ENCODE assay signal across 8 cellular contexts in the genomic region with DNA sequence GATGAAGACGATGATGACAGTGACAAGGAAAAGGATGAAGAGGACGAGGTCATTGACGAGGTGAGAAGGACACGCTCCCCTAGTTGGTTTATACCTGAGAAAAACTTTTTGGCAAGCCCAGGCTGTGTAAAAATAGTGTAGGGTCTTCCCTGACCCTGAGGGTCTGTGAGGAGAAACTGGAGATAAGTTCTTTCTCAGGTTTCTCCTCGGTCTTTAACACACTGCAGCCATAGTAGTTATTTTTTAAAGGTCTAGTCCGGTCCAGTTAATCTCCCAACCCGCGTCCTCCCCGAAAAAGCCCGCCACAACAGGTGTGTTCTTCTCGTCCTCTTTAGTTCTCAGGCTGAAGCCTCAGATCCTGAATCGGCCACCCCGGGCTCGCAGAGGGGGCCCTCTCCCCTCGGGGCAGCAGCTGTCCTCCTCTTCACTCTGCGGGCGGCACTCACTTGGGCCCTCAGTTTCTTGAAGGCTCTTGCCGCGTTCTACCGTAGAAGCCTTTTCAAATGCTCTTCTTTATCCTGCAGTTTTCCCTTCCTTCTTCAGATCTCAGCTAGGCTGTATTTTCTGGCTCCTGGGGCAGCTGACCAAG. TPM values are rescaled to one million over a fixed set of nuclear protein-coding genes. Genes with fewer than 3 reads are reported as not detected.
DNase-seq lines count a peak whose midpoint lies in the region; ATAC-seq, FAIRE-seq and TF ChIP-seq lines count a peak whose summit lies in the region.

No MANE protein-coding gene starts in this region.

- TF ChIP-seq CTCF in AG04449 (IDR thresholded peaks at IDR 0.05; ENCODE audit: insufficient read depth, low read length, missing control alignments) (no peak), RWPE1 (conservative IDR thresholded peaks at IDR 0.05; ENCODE audit: low read depth) (no peak), endodermal cell (conservative IDR thresholded peaks at IDR 0.05) (no peak), parathyroid adenoma (IDR thresholded peaks at IDR 0.05) (no peak)

- DNase-seq in AG04449 (ENCODE audit: low read depth, low spot score) (no peak), RWPE1 (ENCODE audit: low spot score) (no peak), endodermal cell (no peak), amniotic stem cell (lab: John Stamatoyannopoulos, UW) (no peak), RCC 7860 (ENCODE audit: low spot score) (no peak)

- no peak for FAIRE-seq in RCC 7860 (lab: Jason Lieb, UNC)

- POLR2A ChIA-PET in AG04449 (lab: Yijun Ruan, JAX) (no interaction called here), RWPE1 (lab: Yijun Ruan, JAX; ENCODE audit: low non-redundant PET) (no interaction called here)

- H3K4me2 ChIP-seq in parathyroid adenoma (ENCODE audit: low read length): peak overlapping the region; percentile 59

- H3K27me3 ChIP-seq in endodermal cell (ENCODE audit: control insufficient read depth, insufficient read depth, low read length, poor library complexity, severe bottlenecking): no peaks in the 10 kb centered on the region
- H3K27me3 ChIP-seq in parathyroid adenoma (ENCODE audit: control insufficient read depth, insufficient read depth, low read length): no peaks in the 10 kb centered on the region

- peak overlapping the region; percentile 97 for H3K4me3 ChIP-seq in AG04449 (ENCODE audit: low read depth, low read length)
- H3K4me3 ChIP-seq in endodermal cell (ENCODE audit: low read length): peak overlapping the region; percentile 97
- H3K4me3 ChIP-seq in parathyroid adenoma (ENCODE audit: low read depth, low read length): peak overlapping the region; percentile 84

- H3K4me3 Mint-ChIP-seq in endodermal cell: no peak overlapping the region

- H3K9me3 ChIP-seq in endodermal cell (ENCODE audit: control insufficient read depth, low read length) (no peaks in the 10 kb centered on the region), parathyroid adenoma (ENCODE audit: control insufficient read depth, low read length) (no peaks in the 10 kb centered on the region)

- ATAC-seq in GM19452 (IDR thresholded peaks at IDR 0.05; ENCODE audit: unreplicated experiment) (peak; percentile 1), HG03159 (IDR thresholded peaks at IDR 0.05; ENCODE audit: unreplicated experiment) (no peak)

- no peaks in the 10 kb centered on the region for H3K4me1 ChIP-seq in endodermal cell (ENCODE audit: control insufficient read depth, insufficient read depth, low read length)
- peaks cover 10% of the 10 kb centered on the region for H3K4me1 ChIP-seq in parathyroid adenoma

- peaks cover 21% of the 10 kb centered on the region for H3K36me3 Mint-ChIP-seq in endodermal cell (ENCODE audit: low read depth)

- no peaks in the 10 kb centered on the region for H3K27me3 Mint-ChIP-seq in endodermal cell (ENCODE audit: insufficient read depth)

- H3K36me3 ChIP-seq in endodermal cell (ENCODE audit: control insufficient read depth, insufficient read depth, low read length) (peaks cover 33% of the 10 kb centered on the region), parathyroid adenoma (ENCODE audit: control insufficient read depth, insufficient read depth, low read length) (no peaks in the 10 kb centered on the region)

- peaks cover 37% of the 10 kb centered on the region for H3K4me1 Mint-ChIP-seq in endodermal cell

- 0% methylated on average over 13 to 20 of the region's 20 CpGs for WGBS in endodermal cell (ENCODE audit: insufficient coverage in 1 of 2, insufficient read length in 1 of 2), 2 experiments

- H3K79me2 ChIP-seq in parathyroid adenoma: peaks cover 25% of the 10 kb centered on the region

- CTCF ChIA-PET in AG04449 (lab: Yijun Ruan, JAX): no interaction called here
- CTCF ChIA-PET in RWPE1 (lab: Yijun Ruan, JAX): interaction anchor here (0.6 kb wide), 1 partner anchor 676 kb away, joined by 3 read pairs; no protein-coding TSS in a partner anchor

- H3K27ac Mint-ChIP-seq in endodermal cell: no peak overlapping the region

- peak overlapping the region; percentile 79 for H3K9ac ChIP-seq in endodermal cell (ENCODE audit: extremely low read depth, low read length, poor library complexity, severe bottlenecking)
- peak overlapping the region; percentile 87 for H3K9ac ChIP-seq in parathyroid adenoma

- H3K9me3 Mint-ChIP-seq in endodermal cell: no peaks in the 10 kb centered on the region

- peak overlapping the region; percentile 83 for H3K27ac ChIP-seq in RWPE1
- peak overlapping the region; percentile 95 for H3K27ac ChIP-seq in endodermal cell (ENCODE audit: low read depth, low read length)
- H3K27ac ChIP-seq in parathyroid adenoma: peak overlapping the region; percentile 97

- peak overlapping the region; percentile 98 for H2AFZ ChIP-seq in parathyroid adenoma

RNA-seq across cellular contexts. Expression of a gene that starts 0.4 kb away (rescaled TPM):
- 10 to 100 TPM; 84.4 to 93.8 TPM for total RNA-seq in endodermal cell
- 78.1 TPM for polyA plus RNA-seq in endodermal cell (2013, experiment 1 of 2)
- polyA plus RNA-seq in endodermal cell (2013, experiment 2 of 2): 69.6 TPM

RNA-seq across cellular contexts. Expression of a gene that starts 0.7 kb away (rescaled TPM):
- total RNA-seq in endodermal cell: 10 to 100 TPM; 49.2 to 69.4 TPM
- 39.2 TPM for polyA plus RNA-seq in endodermal cell (2013, experiment 1 of 2)
- 35.6 TPM for polyA plus RNA-seq in endodermal cell (2013, experiment 2 of 2)

RNA-seq across cellular contexts. Expression of a gene that starts 48.1 kb away (rescaled TPM):
- not detected for total RNA-seq in endodermal cell
- not detected for polyA plus RNA-seq in endodermal cell (2013, experiment 1 of 2)
- not detected for polyA plus RNA-seq in endodermal cell (2013, experiment 2 of 2)

RNA-seq across cellular contexts. Expression of a gene that starts 57.3 kb away (rescaled TPM):
- 10 to 100 TPM; 25.4 to 38.1 TPM for total RNA-seq in endodermal cell
- polyA plus RNA-seq in endodermal cell (2013, experiment 1 of 2): 25.7 TPM
- 26.2 TPM for polyA plus RNA-seq in endodermal cell (2013, experiment 2 of 2)
